ENCODE assay signal across 14 cellular contexts in the genomic region with DNA sequence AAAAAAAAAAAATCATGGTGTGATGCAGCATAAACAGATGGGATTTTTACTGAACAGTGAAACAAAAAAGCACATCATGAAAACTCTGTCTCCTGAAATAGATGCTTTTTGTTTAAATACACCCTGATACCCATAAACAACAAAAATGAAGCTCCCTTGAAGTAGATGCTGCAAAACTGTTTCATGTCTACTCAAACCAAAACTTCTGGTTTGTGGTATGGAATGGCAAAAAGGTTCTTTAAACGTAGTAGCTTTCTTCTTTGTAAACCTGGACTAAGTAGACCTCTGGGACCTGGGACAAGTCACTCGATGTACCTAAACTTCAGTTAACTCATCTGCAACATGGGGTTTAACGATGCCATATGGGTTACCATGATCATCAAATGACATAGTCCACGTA.
DNase-seq lines count a peak whose midpoint lies in the region; ATAC-seq and TF ChIP-seq lines count a peak whose summit lies in the region.
"Had no signal": no experiment of that assay in that cellular context is flagged by ENCODE, and none has a peak within 500 bp of the region (broad histone marks: within the 10 kb centered on the region; RNA-seq: fewer than 3 reads in every experiment).

No MANE protein-coding gene starts in this region.

- no peak overlapping the region for H3K4me3 Mint-ChIP-seq in stimulated activated effector memory CD8-positive, alpha-beta T cell treated with anti-CD3 and anti-CD28 coated beads, Interleukin-12 subunit alpha, Interleukin-12 subunit beta, amount 100 ng/mL, for 72 hours
- H3K4me3 Mint-ChIP-seq: activated CD4-positive, alpha-beta memory T cell treated with anti-CD3 and anti-CD28 coated beads for 36 hours; activated naive CD8-positive, alpha-beta T cell; stimulated activated naive CD8-positive, alpha-beta T cell treated with anti-CD3 and anti-CD28 coated beads, Interleukin-15, Interleukin-2, amounts not matched to agents 100 ng/mL and 50 ng/mL, for 24 hours had no signal

- H3K4me1 Mint-ChIP-seq in stimulated activated effector memory CD8-positive, alpha-beta T cell treated with anti-CD3 and anti-CD28 coated beads, Interleukin-12 subunit alpha, Interleukin-12 subunit beta, amount 100 ng/mL, for 72 hours, result peaks cover 15% of the 10 kb centered on the region

- H3K9me3 Mint-ChIP-seq in stimulated activated effector memory CD8-positive, alpha-beta T cell treated with anti-CD3 and anti-CD28 coated beads, Interleukin-12 subunit alpha, Interleukin-12 subunit beta, amount 100 ng/mL, for 72 hours, result no peaks in the 10 kb centered on the region
- H3K9me3 Mint-ChIP-seq: activated CD4-positive, alpha-beta memory T cell treated with anti-CD3 and anti-CD28 coated beads for 36 hours; stimulated activated naive CD8-positive, alpha-beta T cell treated with anti-CD3 and anti-CD28 coated beads, Interleukin-15, Interleukin-2, amounts not matched to agents 100 ng/mL and 50 ng/mL, for 24 hours had no signal

- ATAC-seq in GM18870 (IDR thresholded peaks at IDR 0.05; ENCODE audit: unreplicated experiment) (peak; percentile 51), GM21529 (IDR thresholded peaks at IDR 0.05; ENCODE audit: unreplicated experiment) (peak; percentile 68), HG03095 (IDR thresholded peaks at IDR 0.05; ENCODE audit: unreplicated experiment) (peak; percentile 59), omental fat pad (ENCODE audit: low FRiP score) (no peak)
- ATAC-seq in stimulated activated effector memory CD8-positive, alpha-beta T cell treated with anti-CD3 and anti-CD28 coated beads, Interleukin-12 subunit alpha, Interleukin-12 subunit beta, amount 100 ng/mL, for 72 hours, result peak; percentile 73
- ATAC-seq: psoas muscle had no signal

- TF ChIP-seq CTCF in omental fat pad (IDR thresholded peaks at IDR 0.05), result no peak

- no peak overlapping the region for H3K27ac Mint-ChIP-seq in stimulated activated effector memory CD8-positive, alpha-beta T cell treated with anti-CD3 and anti-CD28 coated beads, Interleukin-12 subunit alpha, Interleukin-12 subunit beta, amount 100 ng/mL, for 72 hours
- H3K27ac Mint-ChIP-seq: activated naive CD8-positive, alpha-beta T cell; stimulated activated naive CD8-positive, alpha-beta T cell treated with anti-CD3 and anti-CD28 coated beads, Interleukin-15, Interleukin-2, amounts not matched to agents 100 ng/mL and 50 ng/mL, for 24 hours had no signal

- H3K36me3 Mint-ChIP-seq in stimulated activated effector memory CD8-positive, alpha-beta T cell treated with anti-CD3 and anti-CD28 coated beads, Interleukin-12 subunit alpha, Interleukin-12 subunit beta, amount 100 ng/mL, for 72 hours, result peaks cover 12% of the 10 kb centered on the region
- H3K36me3 Mint-ChIP-seq: activated CD4-positive, alpha-beta memory T cell treated with anti-CD3 and anti-CD28 coated beads for 36 hours had no signal

- no peak for DNase-seq in stimulated activated effector memory CD8-positive, alpha-beta T cell treated with anti-CD3 and anti-CD28 coated beads, Interleukin-12 subunit alpha, Interleukin-12 subunit beta, amount 100 ng/mL, for 72 hours (ENCODE audit: low spot score in 2 of 2)
- DNase-seq in NCI-H1105 treated with DMSO at 0.1 percent for 48 hours (lab: John Stamatoyannopoulos, UW) (no peak), omental fat pad (ENCODE audit: low spot score) (no peak)
- DNase-seq in stimulated activated naive CD4-positive, alpha-beta T cell treated with Interleukin-2 at 50 U/mL for 16 hours (lab: John Stamatoyannopoulos, UW), result no peak
- DNase-seq: activated CD4-positive, alpha-beta memory T cell treated with anti-CD3 and anti-CD28 coated beads for 36 hours; IMR-90; NCI-H187 treated with DMSO at 0.1 percent for 48 hours; psoas muscle; stimulated activated CD4-positive, alpha-beta T cell treated with anti-CD3 and anti-CD28 coated beads, Interleukin-1b, Interleukin-23, amount 100 ng/mL, for 48 hours had no signal
